26 cellular contexts compared by ENCODE assay signal in the genomic region with DNA sequence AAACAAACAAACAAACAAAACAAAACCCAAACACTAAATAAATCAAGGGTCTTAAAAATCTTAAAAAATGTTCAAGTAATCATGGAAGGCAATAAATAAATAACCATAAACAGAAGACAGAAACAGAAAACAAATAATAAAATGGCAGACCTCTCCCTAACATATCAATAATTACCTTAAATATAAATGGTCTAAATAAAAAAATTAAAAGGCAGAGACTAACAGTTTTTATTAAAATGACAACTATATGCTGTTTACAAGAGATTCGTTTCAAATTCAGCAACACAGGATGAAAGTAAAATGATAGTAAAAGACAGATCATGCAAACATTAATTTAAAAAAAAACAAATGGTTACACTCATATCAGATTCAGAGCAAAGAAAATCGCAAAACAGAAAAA.
"Had no signal": no experiment of that assay in that cellular context is flagged by ENCODE, and none has a peak within 500 bp of the region (broad histone marks: within the 10 kb centered on the region; RNA-seq: fewer than 3 reads in every experiment).

No MANE protein-coding gene starts in this region.

- FAIRE-seq: kidney had no signal

- H3K27ac Mint-ChIP-seq: nephron; stimulated activated memory B cell treated with anti-CD40 and anti-IgM and Interleukin-4, amounts not matched to agents 10 μg/mL and 1 μg/mL and 100 μg/mL, for 72 hours; stimulated activated naive CD8-positive, alpha-beta T cell treated with anti-CD3 and anti-CD28 coated beads, Interleukin-15, amount 100 ng/mL, for 72 hours; type B pancreatic cell had no signal

- H3K4me1 ChIP-seq: left lung, lower lobe of right lung, parathyroid adenoma, right lobe of liver, tibial nerve, uterus had no signal

- H3K4me1 Mint-ChIP-seq: nephron; neural crest cell; stimulated activated memory B cell treated with anti-CD40 and anti-IgM and Interleukin-4, amounts not matched to agents 10 μg/mL and 1 μg/mL and 100 μg/mL, for 72 hours had no signal

- H3K27me3 Mint-ChIP-seq: naive thymus-derived CD8-positive, alpha-beta T cell; stimulated activated memory B cell treated with anti-CD40 and anti-IgM and Interleukin-4, amounts not matched to agents 10 μg/mL and 1 μg/mL and 100 μg/mL, for 72 hours; stimulated activated naive CD8-positive, alpha-beta T cell treated with anti-CD3 and anti-CD28 coated beads, Interleukin-15, amount 100 ng/mL, for 72 hours; type B pancreatic cell had no signal

- H3K27ac ChIP-seq: left lung, lower lobe of right lung, parathyroid adenoma, psoas muscle, right lobe of liver, tibial nerve, uterus had no signal

- H3K9ac ChIP-seq: parathyroid adenoma had no signal

- H3K4me2 ChIP-seq: smooth muscle cell had no signal

- H3K9me3 ChIP-seq: right lobe of liver, uterus had no signal

- H2AFZ ChIP-seq: parathyroid adenoma had no signal

- H3K9me3 Mint-ChIP-seq: stimulated activated memory B cell treated with anti-CD40 and anti-IgM and Interleukin-4, amounts not matched to agents 10 μg/mL and 1 μg/mL and 100 μg/mL, for 72 hours had no signal

- H3K27me3 ChIP-seq: left lung, right lobe of liver, tibial nerve, uterus had no signal

- H3K4me3 Mint-ChIP-seq: naive thymus-derived CD8-positive, alpha-beta T cell; nephron; neural crest cell; stimulated activated memory B cell treated with anti-CD40 and anti-IgM and Interleukin-4, amounts not matched to agents 10 μg/mL and 1 μg/mL and 100 μg/mL, for 72 hours; stimulated activated naive CD8-positive, alpha-beta T cell treated with anti-CD3 and anti-CD28 coated beads, Interleukin-15, amount 100 ng/mL, for 72 hours; type B pancreatic cell had no signal

- DNase-seq: hippocampal formation; kidney; left colon; left lung; lower lobe of right lung; mammary epithelial cell; mesenchymal stem cell; naive thymus-derived CD8-positive, alpha-beta T cell; nucleus accumbens; psoas muscle; right lobe of liver; stimulated activated CD4-positive, alpha-beta T cell treated with anti-CD3 and anti-CD28 coated beads, Interleukin-1b, Interleukin-23, amount 100 ng/mL, for 48 hours; stimulated activated CD4-positive, alpha-beta T cell treated with anti-CD3 and anti-CD28 coated beads, Interleukin-2, amount 100 ng/mL, for 48 hours; stimulated activated CD4-positive, alpha-beta T cell treated with anti-CD3 and anti-CD28 coated beads, Interleukin-4, amount 100 ng/mL, for 4 hours; stimulated activated CD8-positive, alpha-beta memory T cell treated with anti-CD3 and anti-CD28 coated beads, Interleukin-4, amount 100 ng/mL, for 48 hours; stimulated activated naive CD4-positive, alpha-beta T cell treated with Interleukin-2 at 50 U/mL for 16 hours; stimulated activated naive CD8-positive, alpha-beta T cell treated with anti-CD3 and anti-CD28 coated beads, Interleukin-15, amount 100 ng/mL, for 72 hours; substantia nigra; uterus had no signal

- H3K79me2 ChIP-seq: parathyroid adenoma had no signal

- H3K36me3 ChIP-seq: uterus had no signal

- H3K4me3 ChIP-seq: left lung, lower lobe of right lung, psoas muscle, right lobe of liver, smooth muscle cell, tibial nerve, uterus had no signal

- ATAC-seq: left colon; left lung; lower lobe of right lung; naive thymus-derived CD8-positive, alpha-beta T cell; psoas muscle; right lobe of liver; stimulated activated memory B cell treated with anti-CD40 and anti-IgM and Interleukin-4, amounts not matched to agents 10 μg/mL and 1 μg/mL and 100 μg/mL, for 72 hours; stimulated activated naive CD8-positive, alpha-beta T cell treated with anti-CD3 and anti-CD28 coated beads, Interleukin-15, amount 100 ng/mL, for 72 hours had no signal
